9 cellular contexts compared by ENCODE assay signal in the genomic region with DNA sequence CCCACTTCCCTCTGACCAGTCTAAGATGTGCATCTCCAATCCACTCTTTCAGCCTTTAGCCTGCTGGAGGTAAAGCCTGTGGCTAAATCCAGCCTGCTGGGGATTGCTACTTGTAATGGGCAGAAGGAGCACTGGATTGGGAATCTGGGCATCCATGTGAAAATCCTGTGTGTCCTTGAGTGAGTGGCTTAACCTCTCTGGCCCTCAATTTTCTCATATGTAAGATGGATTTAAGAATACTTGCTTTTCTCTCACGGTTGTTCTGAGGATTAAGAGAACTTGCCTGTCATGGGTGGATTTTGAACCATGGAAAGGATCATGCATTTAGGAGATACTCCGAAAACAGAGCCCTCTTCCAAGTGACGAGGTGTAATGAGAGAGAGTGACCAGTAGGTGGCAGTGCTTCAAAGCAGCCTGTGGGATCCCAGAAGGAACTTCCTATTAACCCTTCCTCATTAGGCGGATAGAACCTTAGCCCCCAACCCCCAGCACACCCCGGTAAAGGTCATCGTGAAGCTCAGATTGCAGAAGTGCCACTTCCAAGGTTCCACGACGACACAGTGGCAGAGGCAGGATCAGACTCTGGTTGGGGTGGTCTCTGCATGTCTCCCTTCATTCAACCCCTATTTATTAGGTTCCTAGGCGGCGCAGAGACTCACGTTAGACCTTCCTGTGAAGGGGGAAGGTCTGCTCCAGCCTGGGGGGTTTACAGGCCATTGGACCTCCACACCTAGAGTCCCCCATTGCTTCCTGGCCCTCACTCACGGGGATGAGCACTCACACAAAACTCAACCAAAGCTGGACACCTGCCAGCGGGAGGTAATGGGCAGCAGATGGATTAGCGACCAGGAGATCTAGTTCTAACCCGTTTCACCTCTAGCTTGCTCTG.
DNase-seq lines count a peak whose midpoint lies in the region; TF ChIP-seq lines count a peak whose summit lies in the region.
"Had no signal": no experiment of that assay in that cellular context is flagged by ENCODE, and none has a peak within 500 bp of the region (broad histone marks: within the 10 kb centered on the region; RNA-seq: fewer than 3 reads in every experiment).

No MANE protein-coding gene starts in this region.

- H2BK120ac ChIP-seq in mesendoderm (ENCODE audit: low read depth, low read length), result no peak overlapping the region

- peak; percentile 71 for DNase-seq in A673 (ENCODE audit: low spot score)
- peak; percentile 62 for DNase-seq in NCI-H1105 treated with DMSO at 0.1 percent for 48 hours (lab: John Stamatoyannopoulos, UW)
- DNase-seq in WERI-Rb-1, result peak; percentile 63
- peak; percentile 86 for DNase-seq in endodermal cell
- peak; percentile 68 for DNase-seq in mesendoderm
- DNase-seq in stimulated activated naive CD4-positive, alpha-beta T cell (lab: John Stamatoyannopoulos, UW), result peak in 4 of 6 experiments; percentile 4 to 42 (median 14)
- no peak for DNase-seq in mesenteric fat pad (ENCODE audit: low spot score)

- CTCF ChIA-PET in A673 (lab: Charles Lee), result interaction anchor here (2.0 kb wide), 1 partner anchor 275 kb away, joined by 5 read pairs; no protein-coding TSS in a partner anchor

- no peak overlapping the region for H4K5ac ChIP-seq in mesendoderm (ENCODE audit: low read length)

- H3K23ac ChIP-seq in mesendoderm (ENCODE audit: low read length), result no peak overlapping the region

- no peak overlapping the region for H3K27ac Mint-ChIP-seq in endodermal cell

- no peak overlapping the region for H2AK5ac ChIP-seq in mesendoderm (ENCODE audit: low read length)

- H3K27ac ChIP-seq in A673 (ENCODE audit: low read depth, low read length, poor library complexity, severe bottlenecking) (no peak overlapping the region), WERI-Rb-1 (no peak overlapping the region), endodermal cell (ENCODE audit: low read depth, low read length) (no peak overlapping the region), mesendoderm (ENCODE audit: low read depth, low read length) (no peak overlapping the region)
- H3K27ac ChIP-seq: skin epidermis had no signal

- H3K9ac ChIP-seq in endodermal cell (ENCODE audit: extremely low read depth, low read length, poor library complexity, severe bottlenecking), result no peak overlapping the region
- H3K9ac ChIP-seq in mesendoderm (ENCODE audit: low read length), result no peak overlapping the region

- TF ChIP-seq CTCF in A673 (conservative IDR thresholded peaks at IDR 0.05; ENCODE audit: low read depth, low read length) (peak; percentile 93), GM12873 (IDR thresholded peaks at IDR 0.05; ENCODE audit: insufficient read depth, low read depth, low read length, missing control alignments) (peak; percentile 94), WERI-Rb-1 (IDR thresholded peaks at IDR 0.05; ENCODE audit: low read depth, low read length) (peak; percentile 97), endodermal cell (conservative IDR thresholded peaks at IDR 0.05) (peak; percentile 91)

- H3K4me1 Mint-ChIP-seq in endodermal cell, result peaks cover 2% of the 10 kb centered on the region

- H3K27me3 Mint-ChIP-seq in endodermal cell (ENCODE audit: insufficient read depth), result no peaks in the 10 kb centered on the region

- no peak overlapping the region for H4K8ac ChIP-seq in mesendoderm (ENCODE audit: low read depth, low read length)

- H2BK5ac ChIP-seq in mesendoderm (ENCODE audit: low read length), result no peak overlapping the region

- intact Hi-C loops in A673 (cut with micrococcal nuclease; ENCODE audit: unreplicated experiment), result loop anchor here (2.0 to 10.0 kb wide), 6 partner anchors 70 to 487 kb away; partner anchors contain the start of gene ZNF618

- H3K27me3 ChIP-seq in A673 (replicated peaks; ENCODE audit: insufficient read depth, low read depth, low read length, poor library complexity) (no peaks in the 10 kb centered on the region), WERI-Rb-1 (ENCODE audit: insufficient read depth, low read depth, severe bottlenecking) (peaks cover 14% of the 10 kb centered on the region), endodermal cell (ENCODE audit: control insufficient read depth, insufficient read depth, low read length, poor library complexity, severe bottlenecking) (no peaks in the 10 kb centered on the region), mesendoderm (ENCODE audit: insufficient read depth, low read length, poor library complexity) (no peaks in the 10 kb centered on the region)

- no TSS peak for BruUV-seq in A673 (replicated peaks; lab: Mats Ljungman, UMichigan)

- H3K4me1 ChIP-seq in A673 (ENCODE audit: insufficient read depth, low read length, poor library complexity, severe bottlenecking) (peaks cover 4% of the 10 kb centered on the region), endodermal cell (ENCODE audit: control insufficient read depth, insufficient read depth, low read length) (no peaks in the 10 kb centered on the region), mesendoderm (ENCODE audit: control insufficient read depth, low read depth, low read length) (no peaks in the 10 kb centered on the region)

- no peak overlapping the region for H3K4ac ChIP-seq in mesendoderm (ENCODE audit: low read depth, low read length)

- H3K36me3 ChIP-seq in A673 (ENCODE audit: insufficient read depth, low read length, poor library complexity, severe bottlenecking) (no peaks in the 10 kb centered on the region), WERI-Rb-1 (no peaks in the 10 kb centered on the region), endodermal cell (ENCODE audit: control insufficient read depth, insufficient read depth, low read length) (no peaks in the 10 kb centered on the region), mesendoderm (ENCODE audit: control insufficient read depth, insufficient read depth, low read length) (no peaks in the 10 kb centered on the region)

- 9 to 52% methylated on average over 7 to 15 of the region's 15 CpGs for WGBS in endodermal cell (ENCODE audit: insufficient coverage in 1 of 2, insufficient read length in 1 of 2), 2 experiments
- no CpG with 5 or more reads among the region's 15 CpGs for WGBS in mesendoderm (ENCODE audit: extremely low coverage, insufficient coverage, low lambda C conversion rate)

- no peak overlapping the region for H2BK15ac ChIP-seq in mesendoderm (replicated peaks; ENCODE audit: low read depth)

- no peak overlapping the region for H3K4me2 ChIP-seq in mesendoderm (ENCODE audit: low read length)

- H3K79me1 ChIP-seq in mesendoderm (ENCODE audit: low read length), result no peaks in the 10 kb centered on the region

- peak overlapping the region; percentile 5 for H3K4me3 ChIP-seq in A673 (ENCODE audit: low read depth, low read length, poor library complexity, severe bottlenecking)
- H3K4me3 ChIP-seq in WERI-Rb-1 (ENCODE audit: low read depth, low read length), result peak overlapping the region; percentile 40
- no peak overlapping the region for H3K4me3 ChIP-seq in endodermal cell (ENCODE audit: low read length)
- no peak overlapping the region for H3K4me3 ChIP-seq in mesendoderm (ENCODE audit: low read length)
- H3K4me3 ChIP-seq: skin epidermis had no signal

- no peaks in the 10 kb centered on the region for H3K9me3 Mint-ChIP-seq in endodermal cell

- H3K4me3 Mint-ChIP-seq in endodermal cell, result no peak overlapping the region

- H3K36me3 Mint-ChIP-seq in endodermal cell (ENCODE audit: low read depth), result no peaks in the 10 kb centered on the region

- H3K9me3 ChIP-seq in A673 (ENCODE audit: low read depth, low read length, poor library complexity, severe bottlenecking) (no peaks in the 10 kb centered on the region), WERI-Rb-1 (ENCODE audit: severe bottlenecking) (no peaks in the 10 kb centered on the region), endodermal cell (ENCODE audit: control insufficient read depth, low read length) (no peaks in the 10 kb centered on the region)

- POLR2A ChIA-PET in A673 (lab: Charles Lee; ENCODE audit: low non-redundant PET), result interaction anchor here (0.5 to 0.6 kb wide), 2 partner anchors 611 to 1129 kb away, joined by 3 read pairs; no protein-coding TSS in a partner anchor

- H3K56ac ChIP-seq in mesendoderm (ENCODE audit: low read length), result peak overlapping the region; percentile 71

- no peak overlapping the region for H3K18ac ChIP-seq in mesendoderm (ENCODE audit: low read length)

- H3K79me2 ChIP-seq in mesendoderm (ENCODE audit: control insufficient read depth, insufficient read depth, low read length), result no peaks in the 10 kb centered on the region

Comparison
In these comparisons a context has a peak if more than half of its experiments do, and no peak if none do; other contexts are left out.
1. H3K4me3 ChIP-seq: peak in A673 (single experiment) and WERI-Rb-1 (single experiment); none in endodermal cell (single experiment) and mesendoderm (single experiment).
2. Peak in every context shown above with its lines, with median percentiles within 50 percentile points of each other: CTCF ChIP-seq.